1 cellular context compared by ENCODE assay signal in the genomic region with DNA sequence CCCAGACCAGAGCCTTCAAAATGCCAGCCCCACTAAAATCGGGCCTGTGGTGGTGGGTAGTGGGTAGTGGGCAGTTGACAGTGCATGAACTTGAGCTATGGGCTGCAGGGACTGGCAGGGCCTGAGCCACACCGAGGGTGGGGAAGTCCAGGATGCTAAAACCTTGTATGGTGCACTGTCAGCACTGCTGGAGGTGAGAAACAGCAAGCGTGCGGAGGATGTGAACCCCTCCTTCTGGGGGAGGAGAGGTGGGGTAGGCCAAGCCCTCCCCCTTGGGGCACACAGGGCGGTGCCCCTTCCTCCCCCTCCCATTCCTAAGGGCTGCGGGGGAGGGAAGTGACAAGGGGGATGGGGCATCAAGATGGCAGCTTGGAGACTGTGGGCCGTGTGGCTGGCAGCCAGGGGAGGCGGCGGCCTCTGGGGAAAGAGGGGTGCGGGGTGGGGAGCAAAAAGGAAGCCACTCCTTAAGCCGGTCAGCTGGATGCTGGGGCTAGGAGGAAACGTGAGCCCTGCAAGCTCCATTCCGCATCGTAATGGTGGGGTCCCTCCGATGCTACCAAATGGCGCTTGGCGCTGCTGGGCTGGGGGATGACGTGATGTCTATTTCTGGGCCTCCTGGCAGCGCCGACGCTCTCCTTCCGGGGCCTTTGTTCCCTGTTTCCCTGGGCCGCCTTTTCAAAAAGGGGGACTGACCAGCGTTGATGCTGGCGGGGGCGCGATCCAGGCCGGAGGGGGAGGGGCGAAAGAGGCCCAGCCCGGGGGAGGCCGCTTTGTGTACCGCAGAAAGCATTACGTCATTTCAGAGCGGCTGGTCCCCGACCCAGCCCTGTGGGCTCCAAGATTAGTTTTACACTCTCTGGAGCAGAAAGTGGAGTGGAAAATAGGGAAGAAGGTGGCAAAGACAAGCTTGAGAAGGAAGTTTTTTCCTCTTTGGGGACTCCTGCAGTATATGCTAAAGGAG.
A peak's percentile ranks its signal among the peaks of the same experiment; 100 is the strongest.
TF ChIP-seq lines count a peak whose summit lies in the region.

No MANE protein-coding gene starts in this region.

TF ChIP-seq in GM12878, 131 proteins besides CTCF, POLR2A, EP300 and RAD21 (continued from another document and continues in another):
- TF ChIP-seq PBX3 (IDR thresholded peaks at IDR 0.05; ENCODE audit: insufficient replicate concordance, low read depth, low read length) = no peak
- TF ChIP-seq SMAD5 (IDR thresholded peaks at IDR 0.05; ENCODE audit: low read depth) = no peak
- TF ChIP-seq SIN3A (IDR thresholded peaks at IDR 0.05; ENCODE audit: low read depth, low read length) = no peak
- TF ChIP-seq SP1 (IDR thresholded peaks at IDR 0.05; ENCODE audit: low read depth, low read length) = peak; percentile 33
- no peak for TF ChIP-seq BMI1 (IDR thresholded peaks at IDR 0.05; ENCODE audit: borderline replicate concordance)
- no peak for TF ChIP-seq MYB (IDR thresholded peaks at IDR 0.05; ENCODE audit: borderline replicate concordance, low read depth, low read length)
- TF ChIP-seq POLR2AphosphoS5 (IDR thresholded peaks at IDR 0.05; ENCODE audit: low read length) = peak; percentile 73
- TF ChIP-seq RFX5 (IDR thresholded peaks at IDR 0.05; ENCODE audit: low read depth, low read length) = no peak
- no peak for TF ChIP-seq CBX3 (IDR thresholded peaks at IDR 0.05; ENCODE audit: borderline replicate concordance, low read depth)
- no peak for TF ChIP-seq WRNIP1 (IDR thresholded peaks at IDR 0.05; ENCODE audit: borderline replicate concordance, low read depth, low read length)
- TF ChIP-seq, protein P1, sequence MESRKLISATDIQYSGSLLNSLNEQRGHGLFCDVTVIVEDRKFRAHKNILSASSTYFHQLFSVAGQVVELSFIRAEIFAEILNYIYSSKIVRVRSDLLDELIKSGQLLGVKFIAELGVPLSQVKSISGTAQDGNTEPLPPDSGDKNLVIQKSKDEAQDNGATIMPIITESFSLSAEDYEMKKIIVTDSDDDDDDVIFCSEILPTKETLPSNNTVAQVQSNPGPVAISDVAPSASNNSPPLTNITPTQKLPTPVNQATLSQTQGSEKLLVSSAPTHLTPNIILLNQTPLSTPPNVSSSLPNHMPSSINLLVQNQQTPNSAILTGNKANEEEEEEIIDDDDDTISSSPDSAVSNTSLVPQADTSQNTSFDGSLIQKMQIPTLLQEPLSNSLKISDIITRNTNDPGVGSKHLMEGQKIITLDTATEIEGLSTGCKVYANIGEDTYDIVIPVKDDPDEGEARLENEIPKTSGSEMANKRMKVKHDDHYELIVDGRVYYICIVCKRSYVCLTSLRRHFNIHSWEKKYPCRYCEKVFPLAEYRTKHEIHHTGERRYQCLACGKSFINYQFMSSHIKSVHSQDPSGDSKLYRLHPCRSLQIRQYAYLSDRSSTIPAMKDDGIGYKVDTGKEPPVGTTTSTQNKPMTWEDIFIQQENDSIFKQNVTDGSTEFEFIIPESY (IDR thresholded peaks at IDR 0.05) = no peak
- no peak for TF ChIP-seq SMC3 (IDR thresholded peaks at IDR 0.05; ENCODE audit: borderline replicate concordance, low read length)
- peak; percentile 39 to 43; a peak in 2 of 4 replicates for TF ChIP-seq IKZF2 (IDR thresholded peaks at IDR 0.05)
- TF ChIP-seq MTA3 (IDR thresholded peaks at IDR 0.05; ENCODE audit: borderline replicate concordance, low read length) = no peak
- TF ChIP-seq LARP7 (IDR thresholded peaks at IDR 0.05) = 0 out of 2 replicates have a peak, but pooled peaks have one; percentile 43
- peak; percentile 100 for TF ChIP-seq ATF7 (IDR thresholded peaks at IDR 0.05; ENCODE audit: low read depth)
- TF ChIP-seq NFYA (IDR thresholded peaks at IDR 0.05; ENCODE audit: borderline replicate concordance, low read depth, low read length) = no peak
- TF ChIP-seq MXI1 (IDR thresholded peaks at IDR 0.05; ENCODE audit: low read depth, low read length) = no peak
- no peak for TF ChIP-seq SUPT20H (IDR thresholded peaks at IDR 0.05; ENCODE audit: borderline replicate concordance, control insufficient read depth, low read depth, low read length)
- TF ChIP-seq YBX1 (IDR thresholded peaks at IDR 0.05) = no peak
- TF ChIP-seq, protein P2, sequence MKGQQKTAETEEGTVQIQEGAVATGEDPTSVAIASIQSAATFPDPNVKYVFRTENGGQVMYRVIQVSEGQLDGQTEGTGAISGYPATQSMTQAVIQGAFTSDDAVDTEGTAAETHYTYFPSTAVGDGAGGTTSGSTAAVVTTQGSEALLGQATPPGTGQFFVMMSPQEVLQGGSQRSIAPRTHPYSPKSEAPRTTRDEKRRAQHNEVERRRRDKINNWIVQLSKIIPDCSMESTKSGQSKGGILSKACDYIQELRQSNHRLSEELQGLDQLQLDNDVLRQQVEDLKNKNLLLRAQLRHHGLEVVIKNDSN (IDR thresholded peaks at IDR 0.05; ENCODE audit: borderline replicate concordance, extremely low read length, insufficient read depth, low read depth, low read length) = no peak
- no peak for TF ChIP-seq CEBPZ (IDR thresholded peaks at IDR 0.05; ENCODE audit: low read depth, low read length)
- TF ChIP-seq, protein P3, sequence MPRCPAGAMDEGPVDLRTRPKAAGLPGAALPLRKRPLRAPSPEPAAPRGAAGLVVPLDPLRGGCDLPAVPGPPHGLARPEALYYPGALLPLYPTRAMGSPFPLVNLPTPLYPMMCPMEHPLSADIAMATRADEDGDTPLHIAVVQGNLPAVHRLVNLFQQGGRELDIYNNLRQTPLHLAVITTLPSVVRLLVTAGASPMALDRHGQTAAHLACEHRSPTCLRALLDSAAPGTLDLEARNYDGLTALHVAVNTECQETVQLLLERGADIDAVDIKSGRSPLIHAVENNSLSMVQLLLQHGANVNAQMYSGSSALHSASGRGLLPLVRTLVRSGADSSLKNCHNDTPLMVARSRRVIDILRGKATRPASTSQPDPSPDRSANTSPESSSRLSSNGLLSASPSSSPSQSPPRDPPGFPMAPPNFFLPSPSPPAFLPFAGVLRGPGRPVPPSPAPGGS (IDR thresholded peaks at IDR 0.05; ENCODE audit: borderline replicate concordance, insufficient read depth, low read depth, low read length, poor library complexity, severe bottlenecking) = no peak
- TF ChIP-seq, protein P4, sequence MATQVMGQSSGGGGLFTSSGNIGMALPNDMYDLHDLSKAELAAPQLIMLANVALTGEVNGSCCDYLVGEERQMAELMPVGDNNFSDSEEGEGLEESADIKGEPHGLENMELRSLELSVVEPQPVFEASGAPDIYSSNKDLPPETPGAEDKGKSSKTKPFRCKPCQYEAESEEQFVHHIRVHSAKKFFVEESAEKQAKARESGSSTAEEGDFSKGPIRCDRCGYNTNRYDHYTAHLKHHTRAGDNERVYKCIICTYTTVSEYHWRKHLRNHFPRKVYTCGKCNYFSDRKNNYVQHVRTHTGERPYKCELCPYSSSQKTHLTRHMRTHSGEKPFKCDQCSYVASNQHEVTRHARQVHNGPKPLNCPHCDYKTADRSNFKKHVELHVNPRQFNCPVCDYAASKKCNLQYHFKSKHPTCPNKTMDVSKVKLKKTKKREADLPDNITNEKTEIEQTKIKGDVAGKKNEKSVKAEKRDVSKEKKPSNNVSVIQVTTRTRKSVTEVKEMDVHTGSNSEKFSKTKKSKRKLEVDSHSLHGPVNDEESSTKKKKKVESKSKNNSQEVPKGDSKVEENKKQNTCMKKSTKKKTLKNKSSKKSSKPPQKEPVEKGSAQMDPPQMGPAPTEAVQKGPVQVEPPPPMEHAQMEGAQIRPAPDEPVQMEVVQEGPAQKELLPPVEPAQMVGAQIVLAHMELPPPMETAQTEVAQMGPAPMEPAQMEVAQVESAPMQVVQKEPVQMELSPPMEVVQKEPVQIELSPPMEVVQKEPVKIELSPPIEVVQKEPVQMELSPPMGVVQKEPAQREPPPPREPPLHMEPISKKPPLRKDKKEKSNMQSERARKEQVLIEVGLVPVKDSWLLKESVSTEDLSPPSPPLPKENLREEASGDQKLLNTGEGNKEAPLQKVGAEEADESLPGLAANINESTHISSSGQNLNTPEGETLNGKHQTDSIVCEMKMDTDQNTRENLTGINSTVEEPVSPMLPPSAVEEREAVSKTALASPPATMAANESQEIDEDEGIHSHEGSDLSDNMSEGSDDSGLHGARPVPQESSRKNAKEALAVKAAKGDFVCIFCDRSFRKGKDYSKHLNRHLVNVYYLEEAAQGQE (IDR thresholded peaks at IDR 0.05; ENCODE audit: low read depth, low read length) = no peak
- no peak for TF ChIP-seq ZNF274 (IDR thresholded peaks at IDR 0.05; ENCODE audit: insufficient read depth, insufficient read length)
- peak in 1 of 2 experiments; percentile 80; a peak in 2 of 3 replicates for TF ChIP-seq EGR1 (IDR thresholded peaks at IDR 0.05; ENCODE audit: borderline replicate concordance in 1 of 2, low read depth in 2 of 2, low read length in 2 of 2)
- TF ChIP-seq DPF2 (IDR thresholded peaks at IDR 0.05) = peak; percentile 56; the same call in 1 of the 2 replicates
- TF ChIP-seq TBL1XR1 (IDR thresholded peaks at IDR 0.05; ENCODE audit: low read depth, low read length) = no peak
- TF ChIP-seq PAX8 (IDR thresholded peaks at IDR 0.05) = no peak
- TF ChIP-seq BRCA1 (IDR thresholded peaks at IDR 0.05; ENCODE audit: low read depth, low read length) = no peak
- no peak for TF ChIP-seq ZNF24 (IDR thresholded peaks at IDR 0.05)
- 0 out of 2 replicates have a peak, but pooled peaks have one; percentile 23 for TF ChIP-seq BACH1 (IDR thresholded peaks at IDR 0.05; ENCODE audit: borderline replicate concordance)
- TF ChIP-seq ESRRA (IDR thresholded peaks at IDR 0.05; ENCODE audit: low read length) = no peak
- TF ChIP-seq, protein P5, sequence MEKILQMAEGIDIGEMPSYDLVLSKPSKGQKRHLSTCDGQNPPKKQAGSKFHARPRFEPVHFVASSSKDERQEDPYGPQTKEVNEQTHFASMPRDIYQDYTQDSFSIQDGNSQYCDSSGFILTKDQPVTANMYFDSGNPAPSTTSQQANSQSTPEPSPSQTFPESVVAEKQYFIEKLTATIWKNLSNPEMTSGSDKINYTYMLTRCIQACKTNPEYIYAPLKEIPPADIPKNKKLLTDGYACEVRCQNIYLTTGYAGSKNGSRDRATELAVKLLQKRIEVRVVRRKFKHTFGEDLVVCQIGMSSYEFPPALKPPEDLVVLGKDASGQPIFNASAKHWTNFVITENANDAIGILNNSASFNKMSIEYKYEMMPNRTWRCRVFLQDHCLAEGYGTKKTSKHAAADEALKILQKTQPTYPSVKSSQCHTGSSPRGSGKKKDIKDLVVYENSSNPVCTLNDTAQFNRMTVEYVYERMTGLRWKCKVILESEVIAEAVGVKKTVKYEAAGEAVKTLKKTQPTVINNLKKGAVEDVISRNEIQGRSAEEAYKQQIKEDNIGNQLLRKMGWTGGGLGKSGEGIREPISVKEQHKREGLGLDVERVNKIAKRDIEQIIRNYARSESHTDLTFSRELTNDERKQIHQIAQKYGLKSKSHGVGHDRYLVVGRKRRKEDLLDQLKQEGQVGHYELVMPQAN (conservative IDR thresholded peaks at IDR 0.05) = no peak
- TF ChIP-seq ZBTB11 (CRISPR knock-in tag; IDR thresholded peaks at IDR 0.05) = no peak
